In the genomic region with DNA sequence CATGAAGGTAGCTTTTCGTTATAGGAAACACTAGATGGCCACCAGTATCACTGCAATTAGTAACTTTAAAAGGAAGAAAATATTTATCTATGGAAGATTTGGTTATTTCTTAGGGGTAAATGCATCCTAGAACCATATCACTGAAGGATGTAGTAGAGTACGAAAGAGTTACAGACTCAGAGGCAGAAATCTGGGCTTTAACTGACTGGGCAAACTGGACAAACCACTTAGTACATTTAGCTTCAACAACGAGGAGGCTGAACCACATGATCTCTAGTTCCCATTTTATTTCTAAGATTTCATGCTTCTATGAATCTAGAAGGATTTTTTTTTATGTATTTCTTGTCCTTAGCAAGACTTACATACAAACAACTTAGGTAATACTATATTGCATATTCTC, we compare ENCODE assay signal across 23 cellular contexts.
"Had no signal": no experiment of that assay in that cellular context is flagged by ENCODE, and none has a peak within 500 bp of the region (broad histone marks: within the 10 kb centered on the region; RNA-seq: fewer than 3 reads in every experiment).

No MANE protein-coding gene starts in this region.

- DNase-seq: cortex of kidney; effector CD8-positive, alpha-beta T cell; effector memory CD8-positive, alpha-beta T cell; endodermal cell; foreskin keratinocyte; heart left ventricle; hypothalamus; immature natural killer cell; islet precursor cell; kidney; kidney glomerular epithelial cell; left colon; left ventricle myocardium superior; lower lobe of right lung; mesendoderm; midbrain; naive thymus-derived CD4-positive, alpha-beta T cell had no signal

- H3K4me3 Mint-ChIP-seq: dendritic cell treated with granulocyte-macrophage colony-stimulating factor and Interleukin-4, amounts not matched to agents 40 ng/mL and 50 ng/mL, for 4 days; effector memory CD8-positive, alpha-beta T cell; endodermal cell; immature natural killer cell; memory B cell; naive thymus-derived CD4-positive, alpha-beta T cell had no signal

- H2AFZ ChIP-seq: hepatocyte had no signal

- H3K4me1 ChIP-seq: foreskin keratinocyte, gastroesophageal sphincter, heart left ventricle, lower lobe of right lung had no signal

- H3K27me3 ChIP-seq: esophagus muscularis mucosa, foreskin keratinocyte, gastroesophageal sphincter, heart left ventricle, hepatocyte had no signal

- H3K4me1 Mint-ChIP-seq: endodermal cell, immature natural killer cell, memory B cell had no signal

- ATAC-seq: effector memory CD8-positive, alpha-beta T cell; foreskin keratinocyte; gastroesophageal sphincter; heart left ventricle; left colon; left lobe of liver; left ventricle myocardium superior; lower lobe of right lung; naive thymus-derived CD4-positive, alpha-beta T cell had no signal

- H3K36me3 ChIP-seq: esophagus muscularis mucosa, gastroesophageal sphincter, heart left ventricle, lower lobe of right lung had no signal

- H3K9me3 Mint-ChIP-seq: dendritic cell treated with granulocyte-macrophage colony-stimulating factor and Interleukin-4, amounts not matched to agents 40 ng/mL and 50 ng/mL, for 4 days; memory B cell had no signal

- H3K27ac Mint-ChIP-seq: dendritic cell treated with granulocyte-macrophage colony-stimulating factor and Interleukin-4, amounts not matched to agents 40 ng/mL and 50 ng/mL, for 4 days; effector memory CD8-positive, alpha-beta T cell; endodermal cell; immature natural killer cell; memory B cell; naive thymus-derived CD4-positive, alpha-beta T cell had no signal

- H3K27ac ChIP-seq: esophagus muscularis mucosa, foreskin keratinocyte, gastroesophageal sphincter, heart left ventricle, hepatocyte, lower lobe of right lung had no signal

- H3K79me2 ChIP-seq: hepatocyte had no signal

- H3K9me3 ChIP-seq: esophagus muscularis mucosa, gastroesophageal sphincter, lower lobe of right lung had no signal

- H3K4me3 ChIP-seq: esophagus muscularis mucosa, gastroesophageal sphincter, heart left ventricle, hepatocyte, lower lobe of right lung had no signal

- H3K4me2 ChIP-seq: hepatocyte had no signal

- H3K36me3 Mint-ChIP-seq: immature natural killer cell had no signal
